ENCODE assay signal across 1 cellular context in genomic region chr1:53704304-53704703, GRCh38.
TF ChIP-seq lines count a peak whose summit lies in the region.

No MANE protein-coding gene starts in this region.

TF ChIP-seq in GM23338, 12 proteins besides CTCF, POLR2A, EP300 and RAD21 (continued from another document):
- TF ChIP-seq REST (IDR thresholded peaks at IDR 0.05; ENCODE audit: unreplicated experiment), result no peak
- no peak for TF ChIP-seq CREB1 (CRISPR knock-in tag; IDR thresholded peaks at IDR 0.05; ENCODE audit: low read depth)
- TF ChIP-seq ZNF462 (CRISPR knock-in tag; IDR thresholded peaks at IDR 0.05), result no peak
- no peak for TF ChIP-seq ETS1 (IDR thresholded peaks at IDR 0.05)
- no peak for TF ChIP-seq JUNB (IDR thresholded peaks at IDR 0.05; ENCODE audit: unreplicated experiment)
- no peak for TF ChIP-seq NANOG (IDR thresholded peaks at IDR 0.05; ENCODE audit: borderline replicate concordance)
- no peak for TF ChIP-seq EZH2phosphoT487 (IDR thresholded peaks at IDR 0.05; ENCODE audit: unreplicated experiment)
- TF ChIP-seq ZNF114 (CRISPR knock-in tag; IDR thresholded peaks at IDR 0.05), result no peak
- no peak for TF ChIP-seq ZNF331 (CRISPR knock-in tag; IDR thresholded peaks at IDR 0.05; ENCODE audit: low read depth)
- no peak for TF ChIP-seq POLR2AphosphoS5 (IDR thresholded peaks at IDR 0.05; ENCODE audit: low read depth)
- no peak for TF ChIP-seq STAT1 (IDR thresholded peaks at IDR 0.05; ENCODE audit: unreplicated experiment)
